In genomic region chr6:28839443-28840120, GRCh38 we compare ENCODE assay signal across 8 cellular contexts.
DNase-seq lines count a peak whose midpoint lies in the region; ATAC-seq and TF ChIP-seq lines count a peak whose summit lies in the region.

No MANE protein-coding gene starts in this region.

- no peaks in the 10 kb centered on the region for H4K20me1 ChIP-seq in GM23248 (ENCODE audit: insufficient read depth)

- peaks cover 29% of the 10 kb centered on the region; the same call in 1 of the 2 replicates for H3F3A ChIP-seq in GM23248 (ENCODE audit: insufficient read depth)

- H3K27me3 ChIP-seq in GM23248 (replicated peaks; ENCODE audit: insufficient read depth) (peaks cover 4% of the 10 kb centered on the region; the same call in 1 of the 2 replicates), gastrocnemius medialis (peaks cover 14 to 33% (median 17%) of the 10 kb centered on the region in 3 donors)

- no peaks in the 10 kb centered on the region for H3K79me2 ChIP-seq in GM23248 (ENCODE audit: insufficient read depth)

- WGBS in GM23248 (ENCODE audit: low coverage in 1 of 2, low lambda C conversion rate in 2 of 2, missing lambda C conversion rate in 2 of 2), 2 experiments: 12 to 13% methylated on average over 9 of the region's 9 CpGs

- H3K27ac ChIP-seq in GM23248: no peak overlapping the region
- H3K27ac ChIP-seq in gastrocnemius medialis: no peak overlapping the region

- H2AFZ ChIP-seq in GM23248: peak overlapping the region; percentile 94

- intact Hi-C loops in gastrocnemius medialis (cut with DNase I; ENCODE audit: low total_unique reads) (loop anchor here (1.0 to 5.0 kb wide), 2 partner anchors 103 to 143 kb away; no protein-coding TSS in a partner anchor), sciatic nerve (cut with DNase I) (no loop called here)

- H3K36me3 ChIP-seq in GM23248 (ENCODE audit: low read depth): no peaks in the 10 kb centered on the region
- H3K36me3 ChIP-seq in gastrocnemius medialis: no peaks in the 10 kb centered on the region

- no peaks in the 10 kb centered on the region for H3K4me1 ChIP-seq in GM23248 (ENCODE audit: insufficient read depth)
- H3K4me1 ChIP-seq in gastrocnemius medialis: peaks cover 0 to 12% of the 10 kb centered on the region in 2 donors

- H3K9me3 ChIP-seq in GM23248 (ENCODE audit: low read depth): no peaks in the 10 kb centered on the region
- H3K9me3 ChIP-seq in gastrocnemius medialis: no peaks in the 10 kb centered on the region

- peak overlapping the region; percentile 96 for H3K4me2 ChIP-seq in GM23248 (ENCODE audit: unreplicated experiment)

- no peaks in the 10 kb centered on the region for H3K9me2 ChIP-seq in GM23248 (ENCODE audit: insufficient read depth)

- no peak for TF ChIP-seq POLR2A in gastrocnemius medialis (IDR thresholded peaks at IDR 0.05)

- H3K9ac ChIP-seq in GM23248: peak overlapping the region; percentile 51

- in situ Hi-C loops in GM23248 (cut with MboI) (no loop called here), gastrocnemius medialis (cut with MboI; ENCODE audit: low sequenced_read_pairs in 4 of 4) (loop anchor here (5.0 to 10.0 kb wide), 3 partner anchors 173 to 178 kb away; no protein-coding TSS in a partner anchor)

- TF ChIP-seq CTCF in fibroblast of villous mesenchyme (IDR thresholded peaks at IDR 0.05; ENCODE audit: insufficient read depth, low read depth, low read length): no peak
- TF ChIP-seq CTCF in gastrocnemius medialis (IDR thresholded peaks at IDR 0.05 in 4 of 5, conservative IDR thresholded peaks at IDR 0.05 in 1 of 5): no peak

- no peak for DNase-seq in GM23248
- peak; percentile 4 for DNase-seq in SW480 (ENCODE audit: low spot score)
- DNase-seq in fibroblast of villous mesenchyme (ENCODE audit: low read depth): no peak
- DNase-seq in gastrocnemius medialis: no peak
- no peak for DNase-seq in sciatic nerve (ENCODE audit: low spot score)
- no peak for DNase-seq in NCI-H2196 (lab: John Stamatoyannopoulos, UW; ENCODE audit: unreplicated experiment)
- DNase-seq in activated effector memory CD4-positive, alpha-beta T cell treated with Interleukin-2 at 50 U/mL for 16 hours: no peak

- ATAC-seq in gastrocnemius medialis (no peak), esophagus mucosa (no peak), sciatic nerve (no peak)

- H3K4me3 ChIP-seq in GM23248: peak overlapping the region; percentile 89
- H3K4me3 ChIP-seq in fibroblast of villous mesenchyme (ENCODE audit: low read depth, low read length): peak overlapping the region; percentile 82
- peak overlapping the region; percentile 46 to 81 (median 55) for H3K4me3 ChIP-seq in gastrocnemius medialis
